ENCODE assay signal across 10 cellular contexts in genomic region chr15:70535071-70535954, GRCh38.
DNase-seq lines count a peak whose midpoint lies in the region; ATAC-seq and TF ChIP-seq lines count a peak whose summit lies in the region.
"Had no signal": no experiment of that assay in that cellular context is flagged by ENCODE, and none has a peak within 500 bp of the region (broad histone marks: within the 10 kb centered on the region; RNA-seq: fewer than 3 reads in every experiment).

No MANE protein-coding gene starts in this region.

- no peak overlapping the region; the same call in 1 of the 2 replicates for H3K9ac ChIP-seq in DND-41 (ENCODE audit: low read depth, low read length)

- peaks cover 30% of the 10 kb centered on the region for H3K4me1 ChIP-seq in DND-41 (ENCODE audit: insufficient read depth, low read length)
- peaks cover 0 to 17% (median 4%) of the 10 kb centered on the region in 3 donors for H3K4me1 ChIP-seq in esophagus squamous epithelium

- peak overlapping the region; percentile 50 for H3K4me2 ChIP-seq in DND-41 (ENCODE audit: insufficient read depth, low read length)

- no peak for TF ChIP-seq POLR2A in esophagus squamous epithelium (IDR thresholded peaks at IDR 0.05)

- DNase-seq in DND-41 (peak; percentile 81), OCI-M1 (lab: John Stamatoyannopoulos, UW) (peak; percentile 9), WERI-Rb-1 (no peak), AG08396 (ENCODE audit: low spot score) (no peak), esophagus squamous epithelium (lab: John Stamatoyannopoulos, UW) (no peak), kidney glomerular epithelial cell (lab: John Stamatoyannopoulos, UW) (no peak)
- peak; percentile 18 to 32 for DNase-seq in activated T-helper 1 cell treated with anti-CD3 and anti-CD28 coated beads, Interleukin-2, amount 50 U/mL, for 16 hours (ENCODE audit: low read depth in 1 of 2, low spot score in 1 of 2)
- peak; percentile 70 for DNase-seq in natural killer cell treated with Interleukin-12 subunit alpha and Interleukin-12 subunit beta and Interleukin-15 and Interleukin-18, amount 100 ng/mL, for 72 hours (ENCODE audit: low spot score)
- DNase-seq: DMS53 had no signal

- no peaks in the 10 kb centered on the region for H3K9me3 Mint-ChIP-seq in natural killer cell treated with Interleukin-12 subunit alpha and Interleukin-12 subunit beta and Interleukin-15 and Interleukin-18, amount 100 ng/mL, for 72 hours
- H3K9me3 Mint-ChIP-seq: dendritic cell treated with granulocyte-macrophage colony-stimulating factor and Interleukin-4, amounts not matched to agents 40 ng/mL and 50 ng/mL, for 4 days had no signal

- H3K27ac Mint-ChIP-seq in natural killer cell treated with Interleukin-12 subunit alpha and Interleukin-12 subunit beta and Interleukin-15 and Interleukin-18, amount 100 ng/mL, for 72 hours: peak overlapping the region; percentile 16 to 54
- H3K27ac Mint-ChIP-seq: dendritic cell treated with granulocyte-macrophage colony-stimulating factor and Interleukin-4, amounts not matched to agents 40 ng/mL and 50 ng/mL, for 4 days had no signal

- TF ChIP-seq CTCF in DND-41 (IDR thresholded peaks at IDR 0.05; ENCODE audit: borderline replicate concordance, extremely low read depth, low read length, poor library complexity, severe bottlenecking) (no peak), WERI-Rb-1 (IDR thresholded peaks at IDR 0.05; ENCODE audit: low read depth, low read length) (no peak), esophagus squamous epithelium (IDR thresholded peaks at IDR 0.05) (no peak)

- H3K27me3 ChIP-seq in DND-41 (ENCODE audit: insufficient read depth, low read length, poor library complexity) (no peaks in the 10 kb centered on the region), WERI-Rb-1 (ENCODE audit: insufficient read depth, low read depth, severe bottlenecking) (peaks cover 11% of the 10 kb centered on the region), esophagus squamous epithelium (peaks cover 0 to 85% (median 0%) of the 10 kb centered on the region in 4 donors)

- peak; percentile 95 for ATAC-seq in DND-41 (ENCODE audit: insufficient read depth, low read depth)
- peak; percentile 67 to 70 for ATAC-seq in natural killer cell treated with Interleukin-12 subunit alpha and Interleukin-12 subunit beta and Interleukin-15 and Interleukin-18, amount 100 ng/mL, for 72 hours

- no peak overlapping the region; the same call in 1 of the 2 replicates for H2AFZ ChIP-seq in DND-41 (ENCODE audit: low read depth, low read length)

- no peaks in the 10 kb centered on the region for H3K36me3 Mint-ChIP-seq in natural killer cell treated with Interleukin-12 subunit alpha and Interleukin-12 subunit beta and Interleukin-15 and Interleukin-18, amount 100 ng/mL, for 72 hours

- WGBS in esophagus squamous epithelium, 2 donors: 69 to 77% methylated on average over 8 to 9 of the region's 11 CpGs

- no peaks in the 10 kb centered on the region for H3K79me2 ChIP-seq in DND-41 (ENCODE audit: insufficient read depth, low read length)

- H3K4me3 ChIP-seq in DND-41 (ENCODE audit: low read depth in 1 of 2, low read length in 2 of 2): peak overlapping the region in 1 of 2 experiments; percentile 26; a peak in 1 of 4 replicates
- H3K4me3 ChIP-seq in WERI-Rb-1 (ENCODE audit: low read depth, low read length): no peak overlapping the region
- peak overlapping the region in 1 of 4 donors; percentile 11 for H3K4me3 ChIP-seq in esophagus squamous epithelium

- intact Hi-C loops in esophagus squamous epithelium (cut with DNase I): no loop called here

- peaks cover 35 to 36% of the 10 kb centered on the region in 2 donors for H3K4me1 Mint-ChIP-seq in natural killer cell treated with Interleukin-12 subunit alpha and Interleukin-12 subunit beta and Interleukin-15 and Interleukin-18, amount 100 ng/mL, for 72 hours (ENCODE audit: low read depth in 2 of 2)

- peak overlapping the region; percentile 59 for H3K4me3 Mint-ChIP-seq in natural killer cell treated with Interleukin-12 subunit alpha and Interleukin-12 subunit beta and Interleukin-15 and Interleukin-18, amount 100 ng/mL, for 72 hours
- H3K4me3 Mint-ChIP-seq: dendritic cell treated with granulocyte-macrophage colony-stimulating factor and Interleukin-4, amounts not matched to agents 40 ng/mL and 50 ng/mL, for 4 days had no signal

- H3K27me3 Mint-ChIP-seq in natural killer cell treated with Interleukin-12 subunit alpha and Interleukin-12 subunit beta and Interleukin-15 and Interleukin-18, amount 100 ng/mL, for 72 hours: peaks cover 0 to 20% of the 10 kb centered on the region in 2 donors

- peak overlapping the region; percentile 72 for H3K27ac ChIP-seq in DND-41 (ENCODE audit: low read length)
- H3K27ac ChIP-seq in WERI-Rb-1: no peak overlapping the region
- peak overlapping the region in 1 of 4 donors; percentile 25 for H3K27ac ChIP-seq in esophagus squamous epithelium

- H4K20me1 ChIP-seq in DND-41 (ENCODE audit: insufficient read depth, low read length): 0 out of 2 replicates have a peak, but pooled peaks cover 2% of the 10 kb centered on the region

- H3K9me3 ChIP-seq in DND-41 (ENCODE audit: insufficient read depth, low read length, severe bottlenecking) (no peaks in the 10 kb centered on the region), WERI-Rb-1 (ENCODE audit: severe bottlenecking) (no peaks in the 10 kb centered on the region), esophagus squamous epithelium (no peaks in the 10 kb centered on the region)

- no peaks in the 10 kb centered on the region for H3K36me3 ChIP-seq in DND-41 (ENCODE audit: insufficient read depth, low read length)
- H3K36me3 ChIP-seq in WERI-Rb-1: no peaks in the 10 kb centered on the region
- no peaks in the 10 kb centered on the region for H3K36me3 ChIP-seq in esophagus squamous epithelium

Comparison
In these comparisons a context has a peak if more than half of its experiments do, and no peak if none do; other contexts are left out.
1. DNase-seq: peak in DND-41 (single experiment), OCI-M1 (single experiment), activated T-helper 1 cell treated with anti-CD3 and anti-CD28 coated beads, Interleukin-2, amount 50 U/mL, for 16 hours (2 of 2) and natural killer cell treated with Interleukin-12 subunit alpha and Interleukin-12 subunit beta and Interleukin-15 and Interleukin-18, amount 100 ng/mL, for 72 hours (single experiment); none in WERI-Rb-1 (single experiment), AG08396 (single experiment), esophagus squamous epithelium (single experiment) and kidney glomerular epithelial cell (single experiment).